In genomic region chr6:53326372-53327016, GRCh38 we compare ENCODE assay signal across 9 cellular contexts. TPM values are rescaled to one million over a fixed set of nuclear protein-coding genes. Genes with fewer than 3 reads are reported as not detected.
A peak's percentile ranks its signal among the peaks of the same experiment; 100 is the strongest.
DNase-seq lines count a peak whose midpoint lies in the region; ATAC-seq, FAIRE-seq and TF ChIP-seq lines count a peak whose summit lies in the region.
"Had no signal": no experiment of that assay in that cellular context is flagged by ENCODE, and none has a peak within 500 bp of the region (broad histone marks: within the 10 kb centered on the region; RNA-seq: fewer than 3 reads in every experiment).

No MANE protein-coding gene starts in this region.

- BruUV-seq in Calu3 (replicated peaks; lab: Mats Ljungman, UMichigan): no TSS peak
- no TSS peak for BruUV-seq in PC-9 (replicated peaks; lab: Mats Ljungman, UMichigan)

- 28 to 52% methylated on average over 11 of the region's 11 CpGs for WGBS in esophagus, 2 donors
- 62 to 63% methylated on average over 11 of the region's 11 CpGs for WGBS in pancreas, 2 donors

- no peak overlapping the region for H3K27ac Mint-ChIP-seq in Calu3 (ENCODE audit: unreplicated experiment)

- no peak for FAIRE-seq in pancreas (lab: Jason Lieb, UNC)
- FAIRE-seq: colon had no signal

- CTCF ChIA-PET in Calu3 (lab: Charles Lee) (no interaction called here), PC-9 (lab: Charles Lee) (interaction anchor here (0.6 kb wide), 1 partner anchor 21 kb away, joined by 7 read pairs; no protein-coding TSS in a partner anchor)

- POLR2A ChIA-PET in PC-9 (lab: Charles Lee; ENCODE audit: unreplicated experiment): interaction anchor here (0.6 to 0.8 kb wide), 2 partner anchors 24 to 33 kb away, joined by 7 to 12 read pairs; no protein-coding TSS in a partner anchor

- H3K9me3 Mint-ChIP-seq in Calu3 (ENCODE audit: low read depth, unreplicated experiment): no peaks in the 10 kb centered on the region

- peak overlapping the region; percentile 13 for H3K4me3 Mint-ChIP-seq in Calu3 (ENCODE audit: low read depth, unreplicated experiment)

- no peaks in the 10 kb centered on the region for H3K9me2 ChIP-seq in PC-9 (ENCODE audit: insufficient read depth)

- peak; percentile 31 to 80 (median 70) for ATAC-seq in pancreas
- no peak for ATAC-seq in HG03175 (IDR thresholded peaks at IDR 0.05; ENCODE audit: unreplicated experiment)
- ATAC-seq in GM21529 (IDR thresholded peaks at IDR 0.05; ENCODE audit: unreplicated experiment): no peak
- no peak for ATAC-seq in HG02610 (IDR thresholded peaks at IDR 0.05; ENCODE audit: unreplicated experiment)

- no peaks in the 10 kb centered on the region for H3K27me3 ChIP-seq in PC-9 (ENCODE audit: insufficient read depth, low read depth)
- no peaks in the 10 kb centered on the region for H3K27me3 ChIP-seq in esophagus (ENCODE audit: control insufficient read depth in 1 of 2, insufficient read depth in 2 of 2, low read length in 2 of 2)
- H3K27me3 ChIP-seq in pancreas: no peaks in the 10 kb centered on the region

- H3K4me2 ChIP-seq in PC-9: peak overlapping the region; percentile 86

- H3K36me3 ChIP-seq in PC-9 (ENCODE audit: low read depth) (no peaks in the 10 kb centered on the region), esophagus (ENCODE audit: control insufficient read depth in 2 of 2, insufficient read depth in 2 of 2, low read length in 1 of 2) (no peaks in the 10 kb centered on the region), pancreas (no peaks in the 10 kb centered on the region)

- H4K20me1 ChIP-seq in PC-9 (ENCODE audit: insufficient read depth): 0 out of 2 replicates have a peak, but pooled peaks cover 3% of the 10 kb centered on the region

- peaks cover 80% of the 10 kb centered on the region for H3K79me2 ChIP-seq in PC-9 (ENCODE audit: low read depth)

- intact Hi-C loops in Calu3 (cut with micrococcal nuclease; ENCODE audit: unreplicated experiment) (loop anchor here (2.0 kb wide), 1 partner anchor 20 kb away; no protein-coding TSS in a partner anchor), PC-9 (cut with micrococcal nuclease; ENCODE audit: unreplicated experiment) (loop anchor here (1.0 kb wide), 2 partner anchors 21 to 24 kb away; no protein-coding TSS in a partner anchor), pancreas (cut with DNase I) (no loop called here)

- H3K4me1 ChIP-seq in PC-9 (replicated peaks; ENCODE audit: insufficient read depth) (peaks cover 53% of the 10 kb centered on the region), esophagus (ENCODE audit: control insufficient read depth in 2 of 2, insufficient read depth in 2 of 2, low read length in 1 of 2) (peaks cover 0 to 16% of the 10 kb centered on the region in 2 donors), pancreas (peaks cover 0 to 7% (median 0%) of the 10 kb centered on the region in 3 donors)

- peaks cover 32% of the 10 kb centered on the region for H3K4me1 Mint-ChIP-seq in Calu3 (ENCODE audit: low read depth, unreplicated experiment)

- no peak for TF ChIP-seq CTCF in Calu3 (IDR thresholded peaks at IDR 0.05; ENCODE audit: unreplicated experiment)
- TF ChIP-seq CTCF in PC-9 (conservative IDR thresholded peaks at IDR 0.05): no peak
- TF ChIP-seq CTCF in pancreas (IDR thresholded peaks at IDR 0.05): no peak

- peaks cover 48% of the 10 kb centered on the region for H3F3A ChIP-seq in PC-9 (ENCODE audit: insufficient read depth, low read depth)

- H3K27me3 Mint-ChIP-seq in Calu3 (ENCODE audit: unreplicated experiment): no peaks in the 10 kb centered on the region

- 0 out of 2 replicates have a peak overlapping the region, but pooled peaks have one; percentile 17 for H2AFZ ChIP-seq in PC-9

- H3K9me3 ChIP-seq in PC-9 (ENCODE audit: insufficient read depth, low read depth): no peaks in the 10 kb centered on the region
- no peaks in the 10 kb centered on the region for H3K9me3 ChIP-seq in esophagus (ENCODE audit: control insufficient read depth in 2 of 2, insufficient read depth in 1 of 2, low read depth in 1 of 2, low read length in 1 of 2)
- H3K9me3 ChIP-seq in pancreas: no peaks in the 10 kb centered on the region

- H3K36me3 Mint-ChIP-seq in Calu3 (ENCODE audit: insufficient read depth, unreplicated experiment): peaks cover 4% of the 10 kb centered on the region

- peak; percentile 41 for DNase-seq in Calu3
- DNase-seq in PC-9: peak; percentile 89 to 97
- DNase-seq in pancreas: peak in 1 of 6 donors; percentile 42
- DNase-seq in ureter (ENCODE audit: low spot score): no peak

- H3K27ac ChIP-seq in PC-9 (peak overlapping the region; percentile 85), esophagus (ENCODE audit: low read depth in 2 of 2, low read length in 1 of 2) (peak overlapping the region; percentile 86 to 89), pancreas (no peak overlapping the region)

- H3K4me3 ChIP-seq in PC-9 (peak overlapping the region; percentile 42; the same call in 1 of the 2 replicates), esophagus (ENCODE audit: low read depth in 1 of 2, low read length in 2 of 2) (no peak overlapping the region), pancreas (no peak overlapping the region)

RNA-seq across cellular contexts. Expression of gene ELOVL5, which starts 22.3 kb away (rescaled TPM):
- 95.7 and 114 TPM in 2 replicates for total RNA-seq in Calu3 (2022)
- 71.3 and 108 TPM in 2 replicates for total RNA-seq in PC-9 (2021)
- polyA plus RNA-seq in esophagus: 10 to 100 TPM in 1 of 2 donors, 1 to 10 TPM in 1; 9.5 to 20.1 TPM
- total RNA-seq in pancreas: 10 to 100 TPM in 3 of 6 donors, 1 to 10 TPM in 3; 2.8 to 21.2 (median 11.2) TPM
- 10 to 100 TPM in 1 of 2 donors, 1 to 10 TPM in 1; 5.0 to 19.6 TPM for polyA plus RNA-seq in pancreas
- total RNA-seq in ureter: 64.5 TPM

Comparison
In these comparisons a context has a peak if more than half of its experiments do, and no peak if none do; other contexts are left out.
1. H3K27ac ChIP-seq: peak in PC-9 (single experiment) and esophagus (2 of 2); none in pancreas (0 of 4).
2. ATAC-seq: peak in pancreas (4 of 4); none in HG03175 (single experiment), GM21529 (single experiment) and HG02610 (single experiment).
3. intact Hi-C loops: an anchor here in Calu3 (2.0 kb wide) and PC-9 (1.0 kb wide); none called in pancreas.